25 cellular contexts compared by ENCODE assay signal in the genomic region with DNA sequence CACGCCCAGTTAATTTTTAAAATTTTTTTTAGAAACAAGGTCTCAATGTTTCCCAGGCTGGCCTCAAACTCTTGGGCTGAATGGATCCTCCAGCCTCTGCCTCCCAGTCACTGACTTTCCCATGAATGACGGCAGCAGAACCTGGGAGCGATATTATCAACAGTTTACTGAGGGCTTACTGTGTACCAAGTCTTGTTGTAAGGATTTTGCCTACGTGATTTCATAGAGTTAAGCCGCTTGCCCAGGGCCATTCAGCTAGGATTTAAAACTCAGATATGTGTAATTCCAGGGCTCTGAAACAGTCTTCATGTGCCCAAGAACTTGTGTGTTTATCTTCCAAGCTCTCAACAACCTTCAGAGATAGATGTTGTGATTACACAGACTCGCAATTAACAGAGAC.
"Had no signal": no experiment of that assay in that cellular context is flagged by ENCODE, and none has a peak within 500 bp of the region (broad histone marks: within the 10 kb centered on the region; RNA-seq: fewer than 3 reads in every experiment).

No MANE protein-coding gene starts in this region.

- ATAC-seq: gastroesophageal sphincter; heart left ventricle; left colon; mucosa of descending colon; sciatic nerve; stimulated activated naive B cell treated with anti-CD40 and anti-IgM and Interleukin-4, amounts not matched to agents 10 μg/mL and 1 μg/mL and 100 μg/mL, for 72 hours had no signal

- H3K27ac ChIP-seq: coronary artery, esophagus squamous epithelium, gastroesophageal sphincter, heart left ventricle, testis, vagina had no signal

- H3K27me3 ChIP-seq: esophagus squamous epithelium, gastroesophageal sphincter, heart left ventricle, testis, vagina had no signal

- H3K4me1 ChIP-seq: gastroesophageal sphincter, heart left ventricle, testis, vagina had no signal

- H3K36me3 ChIP-seq: esophagus squamous epithelium, gastroesophageal sphincter, heart left ventricle, vagina had no signal

- DNase-seq: activated CD4-positive, alpha-beta memory T cell treated with anti-CD3 and anti-CD28 coated beads for 36 hours; activated CD4-positive, alpha-beta T cell treated with anti-CD3 and anti-CD28 coated beads for 4 hours; activated CD4-positive, CD25-positive, alpha-beta regulatory T cell; activated naive CD4-positive, alpha-beta T cell treated with Interleukin-2 at 50 U/mL for 16 hours; activated naive CD8-positive, alpha-beta T cell treated with anti-CD3 and anti-CD28 coated beads for 36 hours; activated T-cell treated with anti-CD3 and anti-CD28 coated beads, Interleukin-2, amount 50 U/mL, for 48 hours; amniotic stem cell; cerebellar nuclear complex; endodermal cell; esophagus squamous epithelium; heart left ventricle; islet precursor cell; left colon; mesenchymal stem cell; mucosa of descending colon; nephron progenitor cell; small intestine; stimulated activated CD4-positive, alpha-beta T cell treated with anti-CD3 and anti-CD28 coated beads, Interleukin-15, amount 100 ng/mL, for 24 hours; stimulated activated CD8-positive, alpha-beta memory T cell treated with anti-CD3 and anti-CD28 coated beads, Interleukin-4, amount 100 ng/mL, for 48 hours; stimulated activated naive B cell treated with anti-CD40 and anti-IgM and Interleukin-4, amounts not matched to agents 10 μg/mL and 1 μg/mL and 100 μg/mL, for 72 hours; testis had no signal

- H3K9me3 ChIP-seq: esophagus squamous epithelium, gastroesophageal sphincter, heart left ventricle, mucosa of descending colon, testis, vagina had no signal

- H3K4me3 ChIP-seq: coronary artery, esophagus squamous epithelium, gastroesophageal sphincter, heart left ventricle, mucosa of descending colon, testis, vagina had no signal
